Comparison of ENCODE assay signal across 26 cellular contexts in the genomic region with DNA sequence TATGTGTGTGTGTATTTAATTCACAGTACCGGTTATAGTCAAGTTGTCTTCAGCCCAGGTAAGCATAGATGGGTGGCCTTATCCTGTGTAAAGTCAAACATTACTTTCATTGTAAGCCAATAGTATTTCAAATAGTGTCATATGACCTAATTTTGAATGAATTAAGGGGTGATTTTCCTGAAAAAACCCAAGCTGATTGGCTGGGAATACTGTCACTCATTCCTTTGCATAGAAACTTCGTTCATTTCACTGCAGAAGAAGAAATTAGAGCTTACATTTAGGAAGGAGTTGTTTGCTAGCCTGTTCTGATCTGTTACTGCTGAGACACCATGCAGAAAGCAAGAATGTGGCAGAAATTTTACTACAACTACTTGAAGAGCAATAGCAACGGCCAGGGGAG. TPM values are rescaled to one million over a fixed set of nuclear protein-coding genes. Genes with fewer than 3 reads are reported as not detected.
DNase-seq lines count a peak whose midpoint lies in the region; ATAC-seq and TF ChIP-seq lines count a peak whose summit lies in the region.
"Had no signal": no experiment of that assay in that cellular context is flagged by ENCODE, and none has a peak within 500 bp of the region (broad histone marks: within the 10 kb centered on the region; RNA-seq: fewer than 3 reads in every experiment).

No MANE protein-coding gene starts in this region.

- ATAC-seq in GM19467 (IDR thresholded peaks at IDR 0.05; ENCODE audit: unreplicated experiment), result no peak
- ATAC-seq: activated CD8-positive, alpha-beta memory T cell treated with anti-CD3 and anti-CD28 coated beads, Interleukin-2, amount 10 ng/mL, durations not matched to agents 7 days and 5 days; gastroesophageal sphincter; left colon; mucosa of descending colon; psoas muscle; stimulated activated naive B cell treated with anti-CD40 and anti-IgM and Interleukin-4, amounts not matched to agents 10 μg/mL and 1 μg/mL and 100 μg/mL, for 72 hours; T-cell had no signal

- H3K4me3 ChIP-seq in choroid plexus epithelial cell (ENCODE audit: low read depth, low read length), result no peak overlapping the region
- H3K4me3 ChIP-seq: cardiac muscle cell, gastroesophageal sphincter, mucosa of descending colon, psoas muscle, thyroid gland had no signal

- CTCF ChIA-PET in activated naive CD4-positive, alpha-beta T cell treated with anti-CD3 and anti-CD28 coated beads, Interleukin-2, amount 10 ng/mL, durations not matched to agents 7 days and 5 days (lab: Charles Lee), result no interaction called here

- DNase-seq in DMS79 (lab: John Stamatoyannopoulos, UW) (peak; percentile 45), LHCN-M2 (ENCODE audit: low read depth) (peak; percentile 19), choroid plexus epithelial cell (ENCODE audit: low read depth) (peak; percentile 21), iris pigment epithelial cell (ENCODE audit: low read depth) (peak; percentile 11), HuH-7 (ENCODE audit: low spot score) (no peak), CD1c-positive myeloid dendritic cell (ENCODE audit: extremely low spot score) (no peak)
- no peak for DNase-seq in activated naive CD4-positive, alpha-beta T cell treated with anti-CD3 and anti-CD28 coated beads, Interleukin-2, amount 10 ng/mL, durations not matched to agents 7 days and 5 days
- DNase-seq: activated CD4-positive, alpha-beta T cell treated with anti-CD3 and anti-CD28 coated beads for 4 hours; activated CD8-positive, alpha-beta memory T cell treated with anti-CD3 and anti-CD28 coated beads, Interleukin-2, amount 10 ng/mL, durations not matched to agents 7 days and 5 days; dermis blood vessel endothelial cell; HCEC 1CT; left colon; mucosa of descending colon; NCI-H2081 treated with DMSO at 0.1 percent for 48 hours; NCI-H524 treated with DMSO at 0.1 percent for 48 hours; psoas muscle; stimulated activated CD4-positive, alpha-beta T cell treated with anti-CD3 and anti-CD28 coated beads, Interleukin-2, amount 100 ng/mL, for 24 hours; stimulated activated naive B cell treated with anti-CD40 and anti-IgM and Interleukin-4, amounts not matched to agents 10 μg/mL and 1 μg/mL and 100 μg/mL, for 72 hours; T-cell; thyroid gland had no signal

- no peak overlapping the region for H3K4me3 Mint-ChIP-seq in activated naive CD4-positive, alpha-beta T cell treated with anti-CD3 and anti-CD28 coated beads, Interleukin-2, amount 10 ng/mL, durations not matched to agents 7 days and 5 days
- H3K4me3 Mint-ChIP-seq: activated CD8-positive, alpha-beta memory T cell treated with anti-CD3 and anti-CD28 coated beads, Interleukin-2, amount 10 ng/mL, durations not matched to agents 7 days and 5 days; activated T-helper 1 cell treated with anti-CD3 and anti-CD28 coated beads, Interleukin-12 subunit alpha, Interleukin-12 subunit beta, Interleukin-2, Interleukin-4 antibody, amounts not matched to agents 30 ng/mL and 10 ng/mL and 1 ng/mL, durations not matched to agents 14 hours and 24 hours and 36 hours; CD14-positive monocyte; neural crest cell; stimulated activated naive B cell treated with anti-CD40 and anti-IgM and Interleukin-4, amounts not matched to agents 10 μg/mL and 1 μg/mL and 100 μg/mL, for 72 hours; T-cell had no signal

- no peaks in the 10 kb centered on the region for H3K27me3 Mint-ChIP-seq in activated naive CD4-positive, alpha-beta T cell treated with anti-CD3 and anti-CD28 coated beads, Interleukin-2, amount 10 ng/mL, durations not matched to agents 7 days and 5 days
- H3K27me3 Mint-ChIP-seq: activated CD8-positive, alpha-beta memory T cell treated with anti-CD3 and anti-CD28 coated beads, Interleukin-2, amount 10 ng/mL, durations not matched to agents 7 days and 5 days; stimulated activated naive B cell treated with anti-CD40 and anti-IgM and Interleukin-4, amounts not matched to agents 10 μg/mL and 1 μg/mL and 100 μg/mL, for 72 hours; T-cell had no signal

- no peak for TF ChIP-seq CTCF in choroid plexus epithelial cell (conservative IDR thresholded peaks at IDR 0.05; ENCODE audit: low read depth, low read length)

- no peaks in the 10 kb centered on the region for H3K9me3 Mint-ChIP-seq in activated naive CD4-positive, alpha-beta T cell treated with anti-CD3 and anti-CD28 coated beads, Interleukin-2, amount 10 ng/mL, durations not matched to agents 7 days and 5 days
- H3K9me3 Mint-ChIP-seq: activated T-helper 1 cell treated with anti-CD3 and anti-CD28 coated beads, Interleukin-12 subunit alpha, Interleukin-12 subunit beta, Interleukin-2, Interleukin-4 antibody, amounts not matched to agents 30 ng/mL and 10 ng/mL and 1 ng/mL, durations not matched to agents 14 hours and 24 hours and 36 hours; CD14-positive monocyte; neural crest cell; stimulated activated naive B cell treated with anti-CD40 and anti-IgM and Interleukin-4, amounts not matched to agents 10 μg/mL and 1 μg/mL and 100 μg/mL, for 72 hours; T-cell had no signal

- peaks cover 37% of the 10 kb centered on the region for H3K36me3 Mint-ChIP-seq in activated naive CD4-positive, alpha-beta T cell treated with anti-CD3 and anti-CD28 coated beads, Interleukin-2, amount 10 ng/mL, durations not matched to agents 7 days and 5 days

- no peak overlapping the region for H3K27ac Mint-ChIP-seq in activated naive CD4-positive, alpha-beta T cell treated with anti-CD3 and anti-CD28 coated beads, Interleukin-2, amount 10 ng/mL, durations not matched to agents 7 days and 5 days
- H3K27ac Mint-ChIP-seq: activated CD8-positive, alpha-beta memory T cell treated with anti-CD3 and anti-CD28 coated beads, Interleukin-2, amount 10 ng/mL, durations not matched to agents 7 days and 5 days; activated T-helper 1 cell treated with anti-CD3 and anti-CD28 coated beads, Interleukin-12 subunit alpha, Interleukin-12 subunit beta, Interleukin-2, Interleukin-4 antibody, amounts not matched to agents 30 ng/mL and 10 ng/mL and 1 ng/mL, durations not matched to agents 14 hours and 24 hours and 36 hours; CD14-positive monocyte; stimulated activated naive B cell treated with anti-CD40 and anti-IgM and Interleukin-4, amounts not matched to agents 10 μg/mL and 1 μg/mL and 100 μg/mL, for 72 hours; T-cell had no signal

- no peaks in the 10 kb centered on the region for H3K4me1 Mint-ChIP-seq in activated naive CD4-positive, alpha-beta T cell treated with anti-CD3 and anti-CD28 coated beads, Interleukin-2, amount 10 ng/mL, durations not matched to agents 7 days and 5 days
- H3K4me1 Mint-ChIP-seq: CD14-positive monocyte, T-cell had no signal

RNA-seq across cellular contexts. Expression of gene SMARCAD1, which starts 45.4 kb away (rescaled TPM):
- 39.6 and 44.7 TPM in 2 replicates for total RNA-seq in LHCN-M2 (2014; rRNA removed)
- 6.2 TPM for polyA plus RNA-seq in LHCN-M2 (2012)

Comparison
In these comparisons a context has a peak if more than half of its experiments do, and no peak if none do; other contexts are left out.
1. DNase-seq: peak in DMS79 (single experiment), LHCN-M2 (single experiment), choroid plexus epithelial cell (single experiment) and iris pigment epithelial cell (single experiment); none in activated naive CD4-positive, alpha-beta T cell treated with anti-CD3 and anti-CD28 coated beads, Interleukin-2, amount 10 ng/mL, durations not matched to agents 7 days and 5 days (single experiment), HuH-7 (single experiment) and CD1c-positive myeloid dendritic cell (single experiment).